ENCODE assay signal across 9 cellular contexts in the genomic region with DNA sequence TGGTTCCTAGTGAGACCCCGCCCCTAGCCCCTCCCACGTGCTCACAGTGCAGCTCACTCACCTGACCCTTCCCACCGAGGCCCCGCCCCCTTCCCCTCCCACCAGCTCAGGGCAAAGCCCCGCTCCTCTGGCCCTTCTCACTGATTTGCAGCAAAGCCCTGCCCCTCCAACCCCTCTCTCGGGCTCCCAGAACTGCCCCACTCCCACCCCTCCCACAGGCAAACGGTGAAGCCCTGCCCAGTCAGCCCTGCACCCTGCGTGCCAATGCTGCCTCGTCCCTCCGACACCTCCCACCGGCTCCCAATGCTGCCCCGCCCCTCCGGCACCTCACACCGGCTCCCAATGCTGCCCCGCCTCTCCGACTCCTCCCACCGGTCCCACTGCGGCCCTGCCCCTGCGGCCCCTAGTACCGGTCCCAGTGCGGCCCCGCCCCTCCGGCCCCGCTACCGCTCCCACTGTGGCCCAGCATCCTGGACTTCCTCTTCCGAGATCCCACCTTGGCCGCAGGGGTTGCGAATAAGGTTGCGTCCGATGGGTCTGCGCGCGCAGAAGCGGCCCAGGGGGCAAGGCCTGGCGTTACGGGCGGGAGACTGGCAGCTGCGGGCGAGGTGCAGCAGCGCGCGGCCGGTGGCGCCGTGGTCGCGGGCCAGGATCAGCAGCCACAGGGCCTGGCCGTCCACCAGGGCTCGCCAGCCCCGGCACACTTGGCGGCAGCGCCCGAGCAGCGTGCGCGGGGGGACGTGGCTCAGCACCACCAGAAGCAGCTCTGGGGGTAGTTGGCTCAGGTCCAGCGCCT. TPM values are rescaled to one million over a fixed set of nuclear protein-coding genes. Genes with fewer than 3 reads are reported as not detected.
DNase-seq lines count a peak whose midpoint lies in the region; ATAC-seq, FAIRE-seq and TF ChIP-seq lines count a peak whose summit lies in the region.
"Had no signal": no experiment of that assay in that cellular context is flagged by ENCODE, and none has a peak within 500 bp of the region (broad histone marks: within the 10 kb centered on the region; RNA-seq: fewer than 3 reads in every experiment).

No MANE protein-coding gene starts in this region.

- TF ChIP-seq CTCF in keratinocyte (optimal IDR thresholded peaks at IDR 0.05 in 1 of 3, IDR thresholded peaks at IDR 0.05 in 1 of 3, conservative IDR thresholded peaks at IDR 0.05 in 1 of 3; ENCODE audit: extremely low read depth in 1 of 3, insufficient read depth in 2 of 3, low read length in 3 of 3): no peak

- no peaks in the 10 kb centered on the region for H3K79me2 ChIP-seq in keratinocyte (ENCODE audit: control insufficient read depth, insufficient read depth, low read length)

- H3K27ac Mint-ChIP-seq in CD4-positive, CD25-positive, alpha-beta regulatory T cell: no peak overlapping the region

- peak overlapping the region; percentile 53 for H3K9ac ChIP-seq in keratinocyte (ENCODE audit: control insufficient read depth, extremely low read depth, insufficient read depth, low read length)

- ATAC-seq in CD4-positive, CD25-positive, alpha-beta regulatory T cell (ENCODE audit: low read depth in 2 of 2): peak; percentile 65 to 85

- H4K20me1 ChIP-seq in keratinocyte (ENCODE audit: control insufficient read depth, extremely low read depth, insufficient read depth, low read length): no peaks in the 10 kb centered on the region

- no peak overlapping the region for H3K27ac ChIP-seq in CD4-positive, CD25-positive, alpha-beta regulatory T cell (ENCODE audit: insufficient read depth, low read length, poor library complexity, severe bottlenecking)
- peak overlapping the region; percentile 65 for H3K27ac ChIP-seq in keratinocyte (ENCODE audit: control insufficient read depth, insufficient read depth, low read length)

- H3K9me3 Mint-ChIP-seq in CD4-positive, CD25-positive, alpha-beta regulatory T cell: peaks cover 0 to 4% (median 0%) of the 10 kb centered on the region in 7 donors

- FAIRE-seq in H54 (lab: Jason Lieb, UNC): no peak
- peak; percentile 64 for FAIRE-seq in keratinocyte (lab: Jason Lieb, UNC)

- peak; percentile 63 for TF ChIP-seq POLR2A in H54 (IDR thresholded peaks at IDR 0.05; ENCODE audit: low read depth, low read length)

- H3K9me3 ChIP-seq in CD4-positive, CD25-positive, alpha-beta regulatory T cell (ENCODE audit: control insufficient read depth in 2 of 2, low read length in 2 of 2): no peaks in the 10 kb centered on the region
- H3K9me3 ChIP-seq in keratinocyte (ENCODE audit: control insufficient read depth, low read depth, low read length): no peaks in the 10 kb centered on the region

- H3K4me3 ChIP-seq in CD4-positive, CD25-positive, alpha-beta regulatory T cell (ENCODE audit: low read depth, low read length): no peak overlapping the region
- H3K4me3 ChIP-seq in keratinocyte (ENCODE audit: control insufficient read depth in 2 of 3, extremely low read depth in 1 of 3, insufficient read depth in 2 of 3, low read depth in 1 of 3, low read length in 3 of 3): peak overlapping the region; percentile 50 to 70 (median 68)

- DNase-seq in CD4-positive, CD25-positive, alpha-beta regulatory T cell: peak; percentile 36 to 83 (median 65)
- DNase-seq in H54 (ENCODE audit: insufficient read length, low spot score): peak; percentile 97
- peak; percentile 98 for DNase-seq in NCI-H2171 treated with DMSO at 0.1 percent for 48 hours (lab: John Stamatoyannopoulos, UW)
- peak; percentile 67 for DNase-seq in activated CD4-positive, CD25-positive, alpha-beta regulatory T cell treated with anti-CD3 and anti-CD28 coated beads, Interleukin-2, amount 50 U/mL, for 72 hours
- peak; percentile 97 for DNase-seq in cerebellar cortex (ENCODE audit: low spot score)
- peak; percentile 78 for DNase-seq in keratinocyte (ENCODE audit: low read depth, low spot score)
- peak; percentile 71 to 84 (median 79) for DNase-seq in stimulated activated CD4-positive, alpha-beta T cell treated with anti-CD3 and anti-CD28 coated beads, Interleukin-12 subunit alpha, Interleukin-12 subunit beta, amount 100 ng/mL, for 48 hours (ENCODE audit: low read depth in 2 of 3, low spot score in 1 of 3)
- DNase-seq in AML-193 (lab: John Stamatoyannopoulos, UW): no peak

- peak overlapping the region in 3 of 4 donors; percentile 65 to 76 (median 67) for H3K4me3 Mint-ChIP-seq in CD4-positive, CD25-positive, alpha-beta regulatory T cell

- peaks cover 0 to 15% (median 2%) of the 10 kb centered on the region in 4 donors for H3K4me1 Mint-ChIP-seq in CD4-positive, CD25-positive, alpha-beta regulatory T cell

- H3K27me3 Mint-ChIP-seq in CD4-positive, CD25-positive, alpha-beta regulatory T cell: peaks cover 43% of the 10 kb centered on the region

- no peaks in the 10 kb centered on the region for H3K36me3 Mint-ChIP-seq in CD4-positive, CD25-positive, alpha-beta regulatory T cell

- peak overlapping the region; percentile 77 for H2AFZ ChIP-seq in keratinocyte (ENCODE audit: control insufficient read depth, low read length)

- H3K4me2 ChIP-seq in keratinocyte (ENCODE audit: control insufficient read depth, extremely low read depth, insufficient read depth, low read depth, low read length): peak overlapping the region; percentile 62

- no peaks in the 10 kb centered on the region for H3K36me3 ChIP-seq in CD4-positive, CD25-positive, alpha-beta regulatory T cell (ENCODE audit: control insufficient read depth, insufficient read depth, low read length)
- H3K36me3 ChIP-seq in keratinocyte (ENCODE audit: control insufficient read depth in 2 of 2, extremely low read depth in 1 of 2, insufficient read depth in 2 of 2, low read length in 2 of 2): no peaks in the 10 kb centered on the region

- dilution Hi-C loops in keratinocyte (cut with MboI; ENCODE audit: extremely low pct_ligation_motif_present, low sequenced_read_pairs): no loop called here

- H3K9me1 ChIP-seq in keratinocyte (ENCODE audit: control insufficient read depth, extremely low read depth, insufficient read depth, low read length): no peaks in the 10 kb centered on the region

- H3K4me1 ChIP-seq in CD4-positive, CD25-positive, alpha-beta regulatory T cell (ENCODE audit: control insufficient read depth, insufficient read depth, low read length, poor library complexity, severe bottlenecking): peaks cover 20% of the 10 kb centered on the region
- peaks cover 29% of the 10 kb centered on the region for H3K4me1 ChIP-seq in keratinocyte (ENCODE audit: control insufficient read depth, extremely low read depth, insufficient read depth, low read length)

- H3K27me3 ChIP-seq in CD4-positive, CD25-positive, alpha-beta regulatory T cell (ENCODE audit: control insufficient read depth, insufficient read depth, low read length): peaks cover 3% of the 10 kb centered on the region
- no peaks in the 10 kb centered on the region for H3K27me3 ChIP-seq in keratinocyte (ENCODE audit: control insufficient read depth, extremely low read depth, insufficient read depth, low read length)

RNA-seq across cellular contexts. Expression of a gene that starts 0.8 kb away (rescaled TPM):
- 0.35 TPM for total RNA-seq in CD4-positive, CD25-positive, alpha-beta regulatory T cell
- polyA plus RNA-seq in CD4-positive, CD25-positive, alpha-beta regulatory T cell: under 1 TPM in 3 of 4 donors, not detected in 1; 0.16 to 0.34 (median 0.22) TPM
- 4.4 to 6.9 TPM (median 4.4 TPM) in 3 replicates for polyA plus RNA-seq in keratinocyte
- 1.9 TPM for polyA plus RNA-seq in keratinocyte (2011; ENCODE audit: low read depth)
- polyA plus RNA-seq in keratinocyte (2011; cell fraction: cytosol; rRNA removed): 4.0 and 4.3 TPM in 2 replicates
- 3.3 and 4.1 TPM in 2 replicates for polyA plus RNA-seq in keratinocyte (2011; cell fraction: nucleus; rRNA removed)
- 3.9 and 7.4 TPM in 2 replicates for polyA plus RNA-seq in keratinocyte (2012; ENCODE audit: low replicate concordance)
- 5.9 to 27.1 TPM (median 9.8 TPM) in 3 replicates for polyA minus RNA-seq in keratinocyte
- polyA minus RNA-seq in keratinocyte (2011; cell fraction: cytosol; rRNA and poly(A)+ RNA removed): 5.0 TPM
- 1.2 and 1.3 TPM in 2 replicates for polyA minus RNA-seq in keratinocyte (2011; cell fraction: nucleus; rRNA and poly(A)+ RNA removed)
- total RNA-seq: HT1080 had no signal

RNA-seq across cellular contexts. Expression of a gene that starts 52.6 kb away (rescaled TPM):
- not detected for total RNA-seq in CD4-positive, CD25-positive, alpha-beta regulatory T cell
- polyA plus RNA-seq in CD4-positive, CD25-positive, alpha-beta regulatory T cell: not detected
- 0.08 to 0.28 TPM (median 0.09 TPM) in 3 replicates for polyA plus RNA-seq in keratinocyte
- polyA plus RNA-seq in keratinocyte (2011; ENCODE audit: low read depth): 28.0 TPM
- 0.04 and 0.11 TPM in 2 replicates for polyA plus RNA-seq in keratinocyte (2011; cell fraction: cytosol; rRNA removed)
- polyA plus RNA-seq in keratinocyte (2011; cell fraction: nucleus; rRNA removed): 0.37 and 0.50 TPM in 2 replicates
- polyA plus RNA-seq in keratinocyte (2012; ENCODE audit: low replicate concordance): 0.85 and 30.8 TPM in 2 replicates
- 0.56 to 1.3 TPM (median 0.74 TPM) in 3 replicates for polyA minus RNA-seq in keratinocyte
- not detected for polyA minus RNA-seq in keratinocyte (2011; cell fraction: cytosol; rRNA and poly(A)+ RNA removed)
- 0.54 and 0.95 TPM in 2 replicates for polyA minus RNA-seq in keratinocyte (2011; cell fraction: nucleus; rRNA and poly(A)+ RNA removed)

RNA-seq across cellular contexts. Expression of a gene that starts 56.0 kb away (rescaled TPM):
- total RNA-seq in CD4-positive, CD25-positive, alpha-beta regulatory T cell: not detected
- under 1 TPM in 2 of 4 donors, not detected in 2; 0.14 to 0.30 TPM for polyA plus RNA-seq in CD4-positive, CD25-positive, alpha-beta regulatory T cell
- 5.4 to 7.7 TPM (median 6.5 TPM) in 3 replicates for polyA plus RNA-seq in keratinocyte
- polyA plus RNA-seq in keratinocyte (2011; ENCODE audit: low read depth): 1.5 TPM
- 2.8 and 5.6 TPM in 2 replicates for polyA plus RNA-seq in keratinocyte (2011; cell fraction: cytosol; rRNA removed)
- 12.9 and 16.2 TPM in 2 replicates for polyA plus RNA-seq in keratinocyte (2011; cell fraction: nucleus; rRNA removed)
- polyA plus RNA-seq in keratinocyte (2012; ENCODE audit: low replicate concordance): 6.1 and 10.3 TPM in 2 replicates
- 3.2 to 6.6 TPM (median 5.0 TPM) in 3 replicates for polyA minus RNA-seq in keratinocyte
- 3.8 TPM for polyA minus RNA-seq in keratinocyte (2011; cell fraction: cytosol; rRNA and poly(A)+ RNA removed)
- polyA minus RNA-seq in keratinocyte (2011; cell fraction: nucleus; rRNA and poly(A)+ RNA removed): 4.0 and 4.1 TPM in 2 replicates

Comparison
In these comparisons a context has a peak if more than half of its experiments do, and no peak if none do; other contexts are left out.
1. DNase-seq: peak in CD4-positive, CD25-positive, alpha-beta regulatory T cell (3 of 3), H54 (single experiment), NCI-H2171 treated with DMSO at 0.1 percent for 48 hours (single experiment), activated CD4-positive, CD25-positive, alpha-beta regulatory T cell treated with anti-CD3 and anti-CD28 coated beads, Interleukin-2, amount 50 U/mL, for 72 hours (single experiment), cerebellar cortex (single experiment), keratinocyte (single experiment) and stimulated activated CD4-positive, alpha-beta T cell treated with anti-CD3 and anti-CD28 coated beads, Interleukin-12 subunit alpha, Interleukin-12 subunit beta, amount 100 ng/mL, for 48 hours (3 of 3); none in AML-193 (0 of 2).